8 cellular contexts compared by ENCODE assay signal in the genomic region with DNA sequence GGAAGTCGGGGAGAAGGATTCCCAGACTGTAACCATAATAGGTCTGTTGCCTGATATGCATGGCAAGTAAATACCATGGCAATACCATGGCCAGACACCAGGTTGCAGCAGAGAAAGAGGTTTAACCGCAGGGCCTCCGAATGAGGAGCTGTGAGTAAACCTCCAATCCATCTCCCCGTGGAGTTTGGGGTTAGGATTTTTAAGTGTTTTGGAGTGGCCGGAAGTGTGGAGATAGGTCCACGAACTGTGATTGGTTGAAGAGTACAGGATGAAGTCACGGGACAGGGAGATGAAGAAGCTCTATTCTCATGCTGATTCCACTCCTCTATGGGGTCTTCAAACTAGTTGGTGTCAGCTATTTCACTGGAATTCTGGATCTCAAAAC.
A peak's percentile ranks its signal among the peaks of the same experiment; 100 is the strongest.
DNase-seq lines count a peak whose midpoint lies in the region; ATAC-seq, FAIRE-seq and TF ChIP-seq lines count a peak whose summit lies in the region.

No MANE protein-coding gene starts in this region.

- no peaks in the 10 kb centered on the region for H3K9me2 ChIP-seq in OCI-LY7 (ENCODE audit: insufficient read depth, low read length)

- H3K79me2 ChIP-seq in OCI-LY7 (ENCODE audit: insufficient read depth, low read depth, low read length): no peaks in the 10 kb centered on the region

- H3K36me3 Mint-ChIP-seq in activated naive CD4-positive, alpha-beta T cell treated with anti-CD3 and anti-CD28 coated beads, Interleukin-2, amount 50 U/mL, for 72 hours: no peaks in the 10 kb centered on the region

- no peaks in the 10 kb centered on the region for H3K9me3 ChIP-seq in OCI-LY7 (ENCODE audit: low read length)

- no peaks in the 10 kb centered on the region for H3K27me3 ChIP-seq in GM06990 (replicated peaks; ENCODE audit: control insufficient read depth, insufficient read depth, low read length)

- intact Hi-C loops in OCI-LY7 (cut with micrococcal nuclease; ENCODE audit: unreplicated experiment) (no loop called here), head of caudate nucleus (cut with DNase I) (loop anchor here (5.0 to 10.0 kb wide), 2 partner anchors 163 to 196 kb away; no protein-coding TSS in a partner anchor), posterior vena cava (cut with DNase I) (loop anchor here in 1 of 2 donors (5.0 kb wide), 1 partner anchor 196 kb away; no protein-coding TSS in a partner anchor)

- H3K4me1 ChIP-seq in OCI-LY7 (ENCODE audit: insufficient read depth, low read length, poor library complexity, severe bottlenecking): no peaks in the 10 kb centered on the region

- BruUV-seq in OCI-LY7 (replicated peaks; lab: Mats Ljungman, UMichigan): no TSS peak

- DNase-seq in GM06990 (ENCODE audit: extremely low read depth, insufficient read length): no peak
- peak; percentile 56 for DNase-seq in HuH-7 (ENCODE audit: low spot score)
- DNase-seq in OCI-LY7 (ENCODE audit: low spot score): peak; percentile 35
- peak in 1 of 2 donors; percentile 55 for DNase-seq in activated naive CD4-positive, alpha-beta T cell treated with anti-CD3 and anti-CD28 coated beads, Interleukin-2, amount 50 U/mL, for 72 hours (ENCODE audit: low spot score in 2 of 2)
- peak; percentile 22 to 91 (median 79) for DNase-seq in head of caudate nucleus
- DNase-seq in posterior vena cava (ENCODE audit: low spot score): peak; percentile 88
- DNase-seq in RCC 7860 (ENCODE audit: low spot score): no peak

- H3K36me3 ChIP-seq in GM06990 (ENCODE audit: control insufficient read depth, insufficient read depth, low read length) (no peaks in the 10 kb centered on the region), OCI-LY7 (ENCODE audit: insufficient read depth, low read length) (no peaks in the 10 kb centered on the region)

- POLR2A ChIA-PET in OCI-LY7 (lab: Charles Lee): interaction anchor here (0.6 kb wide), 1 partner anchor 283 kb away, joined by 3 read pairs; no protein-coding TSS in a partner anchor

- no peaks in the 10 kb centered on the region for H4K20me1 ChIP-seq in OCI-LY7 (ENCODE audit: insufficient read depth, low read length)

- no peak overlapping the region for H3K27ac ChIP-seq in OCI-LY7 (ENCODE audit: low read depth, low read length, poor library complexity, severe bottlenecking)

- no peak overlapping the region for H2AFZ ChIP-seq in OCI-LY7 (ENCODE audit: low read length)

- no peaks in the 10 kb centered on the region for H3K9me3 Mint-ChIP-seq in activated naive CD4-positive, alpha-beta T cell treated with anti-CD3 and anti-CD28 coated beads, Interleukin-2, amount 50 U/mL, for 72 hours

- CTCF ChIA-PET in OCI-LY7 (lab: Charles Lee; ENCODE audit: unreplicated experiment): no interaction called here

- no peak overlapping the region for H3K4me2 ChIP-seq in OCI-LY7 (ENCODE audit: low read length)

- ATAC-seq in GM21737 (IDR thresholded peaks at IDR 0.05; ENCODE audit: unreplicated experiment): peak; percentile 78
- ATAC-seq in activated naive CD4-positive, alpha-beta T cell treated with anti-CD3 and anti-CD28 coated beads, Interleukin-2, amount 50 U/mL, for 72 hours: peak; percentile 73 to 86

- no peak overlapping the region for H3K27ac Mint-ChIP-seq in activated naive CD4-positive, alpha-beta T cell treated with anti-CD3 and anti-CD28 coated beads, Interleukin-2, amount 50 U/mL, for 72 hours

- no peak overlapping the region for H3K4me3 ChIP-seq in GM06990 (replicated peaks; ENCODE audit: low read depth, low read length)
- no peak overlapping the region for H3K4me3 ChIP-seq in OCI-LY7 (ENCODE audit: low read depth, low read length, poor library complexity, severe bottlenecking)

- peak; percentile 72 for TF ChIP-seq CTCF in GM06990 (IDR thresholded peaks at IDR 0.05; ENCODE audit: insufficient read depth, low read length, poor library complexity, severe bottlenecking)
- peak; percentile 70 for TF ChIP-seq CTCF in OCI-LY7 (conservative IDR thresholded peaks at IDR 0.05; ENCODE audit: low read length)

- no peak for FAIRE-seq in RCC 7860 (lab: Jason Lieb, UNC)

Comparison
In these comparisons a context has a peak if more than half of its experiments do, and no peak if none do; other contexts are left out.
1. DNase-seq: peak in HuH-7 (single experiment), OCI-LY7 (single experiment), head of caudate nucleus (42 of 42) and posterior vena cava (single experiment); none in GM06990 (single experiment) and RCC 7860 (single experiment).